Comparison of ENCODE assay signal across 15 cellular contexts in the genomic region with DNA sequence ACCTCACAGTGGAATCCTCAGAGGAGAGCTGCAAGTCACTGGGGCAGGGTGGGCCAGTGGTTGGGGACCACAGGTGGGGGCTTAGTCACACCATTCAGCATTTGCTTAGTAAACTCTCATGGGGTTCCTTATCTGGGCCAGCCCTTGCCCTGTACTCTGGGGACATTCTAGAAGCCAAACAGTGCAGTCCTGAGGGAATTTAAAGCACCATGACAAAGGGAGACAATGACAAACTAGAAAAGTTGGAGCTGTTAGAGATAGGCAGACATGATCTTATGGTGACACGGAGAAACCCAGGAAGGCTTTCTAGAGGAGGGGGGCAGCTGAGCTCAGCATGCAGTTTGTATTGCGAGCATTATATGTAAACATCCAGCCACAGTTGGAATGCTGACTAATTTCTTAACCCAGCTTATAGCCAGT.
DNase-seq lines count a peak whose midpoint lies in the region; ATAC-seq, FAIRE-seq and TF ChIP-seq lines count a peak whose summit lies in the region.
"Had no signal": no experiment of that assay in that cellular context is flagged by ENCODE, and none has a peak within 500 bp of the region (broad histone marks: within the 10 kb centered on the region; RNA-seq: fewer than 3 reads in every experiment).

No MANE protein-coding gene starts in this region.

- no peak overlapping the region for H3K14ac ChIP-seq in H1 (ENCODE audit: insufficient read length)

- H3K9me3 ChIP-seq in H1 (ENCODE audit: insufficient read depth in 2 of 2, low read depth in 1 of 2, low read length in 1 of 2) (no peaks in the 10 kb centered on the region), psoas muscle (no peaks in the 10 kb centered on the region), smooth muscle cell (replicated peaks; ENCODE audit: low read depth) (no peaks in the 10 kb centered on the region), A673 (ENCODE audit: low read depth, low read length, poor library complexity, severe bottlenecking) (peaks cover 50% of the 10 kb centered on the region)

- TF ChIP-seq EP300 in H1 (IDR thresholded peaks at IDR 0.05; ENCODE audit: borderline replicate concordance in 1 of 2, low read depth in 2 of 2, low read length in 2 of 2): no peak

- H3F3A ChIP-seq in smooth muscle cell (ENCODE audit: low read depth): no peaks in the 10 kb centered on the region

- no peaks in the 10 kb centered on the region for H3K36me3 ChIP-seq in H1 (ENCODE audit: control insufficient read depth in 2 of 4, insufficient read depth in 4 of 4, low read length in 3 of 4)
- no peaks in the 10 kb centered on the region for H3K36me3 ChIP-seq in psoas muscle (ENCODE audit: insufficient read depth in 1 of 2, low read depth in 1 of 2)
- no peaks in the 10 kb centered on the region for H3K36me3 ChIP-seq in smooth muscle cell (ENCODE audit: low read depth)
- H3K36me3 ChIP-seq in A673 (ENCODE audit: insufficient read depth, low read length, poor library complexity, severe bottlenecking): no peaks in the 10 kb centered on the region
- H3K36me3 ChIP-seq: BE2C had no signal

- H2AFZ ChIP-seq in H1 (ENCODE audit: low read length) (no peak overlapping the region), smooth muscle cell (ENCODE audit: low read depth) (no peak overlapping the region)
- H2AFZ ChIP-seq: GM23248 had no signal

- H3K4me1 ChIP-seq in H1 (replicated peaks in 1 of 4; ENCODE audit: control insufficient read depth in 3 of 4, insufficient read depth in 4 of 4, low read length in 3 of 4): peaks cover 0 to 4% (median 0%) of the 10 kb centered on the region in 4 experiments; a peak in 2 of 7 replicates
- no peaks in the 10 kb centered on the region for H3K4me1 ChIP-seq in psoas muscle
- H3K4me1 ChIP-seq in smooth muscle cell (ENCODE audit: low read depth): no peaks in the 10 kb centered on the region
- no peaks in the 10 kb centered on the region for H3K4me1 ChIP-seq in A673 (ENCODE audit: insufficient read depth, low read length, poor library complexity, severe bottlenecking)
- H3K4me1 ChIP-seq: BE2C had no signal

- H4K8ac ChIP-seq in H1 (ENCODE audit: extremely low read depth, insufficient read depth, low read length): peak overlapping the region; percentile 10; the same call in 1 of the 2 replicates

- H3K9ac ChIP-seq in H1 (replicated peaks in 1 of 4; ENCODE audit: extremely low read depth in 1 of 4, low read depth in 3 of 4, low read length in 3 of 4) (no peak overlapping the region), smooth muscle cell (ENCODE audit: low read depth) (no peak overlapping the region)
- H3K9ac ChIP-seq: GM23248 had no signal

- H3K27ac ChIP-seq in H1 (ENCODE audit: low read depth, low read length) (no peak overlapping the region), psoas muscle (peak overlapping the region; percentile 65), smooth muscle cell (ENCODE audit: low read depth) (no peak overlapping the region), A673 (ENCODE audit: low read depth, low read length, poor library complexity, severe bottlenecking) (no peak overlapping the region)
- H3K27ac ChIP-seq: GM23248 had no signal

- H3K4me2 ChIP-seq in H1 (ENCODE audit: insufficient read depth in 1 of 2, low read depth in 2 of 2, low read length in 2 of 2): no peak overlapping the region
- H3K4me2 ChIP-seq in smooth muscle cell: no peak overlapping the region

- WGBS in H1 (ENCODE audit: extremely low coverage in 1 of 2, insufficient coverage in 1 of 2, insufficient read length in 1 of 2, insufficient replicate concordance in 2 of 2, low coverage in 1 of 2, low lambda C conversion rate in 2 of 2, missing lambda C conversion rate in 1 of 2), 2 experiments: 88% methylated on average over 2 of the region's 2 CpGs; no CpG with 5 or more reads in 1 of the 2 experiments
- WGBS in psoas muscle, 3 donors: 87 to 96% (median 91%) methylated on average over 2 of the region's 2 CpGs
- 55% methylated on average over 2 of the region's 2 CpGs for WGBS in smooth muscle cell (ENCODE audit: low lambda C conversion rate)

- no peaks in the 10 kb centered on the region for H3K23me2 ChIP-seq in H1 (ENCODE audit: low read depth, low read length)

- TF ChIP-seq POLR2A in NB4 (IDR thresholded peaks at IDR 0.05; ENCODE audit: extremely low read depth, insufficient read length) (no peak), H1 (IDR thresholded peaks at IDR 0.05; ENCODE audit: control extremely low read depth in 1 of 2, low read depth in 2 of 2, low read length in 2 of 2) (no peak)

- DNase-seq in CD14-positive monocyte (ENCODE audit: low spot score): no peak
- DNase-seq in NB4 (ENCODE audit: low read depth): peak; percentile 4
- no peak for DNase-seq in H1 (ENCODE audit: low read depth in 1 of 2, low spot score in 2 of 2)
- DNase-seq in psoas muscle: no peak
- DNase-seq in smooth muscle cell (lab: John Stamatoyannopoulos, UW; ENCODE audit: unreplicated experiment): no peak
- DNase-seq in activated T-cell treated with anti-CD3 and anti-CD28 coated beads, Interleukin-2, amount 50 U/mL, for 72 hours: no peak
- DNase-seq in A673 (ENCODE audit: low spot score): no peak
- DNase-seq: BE2C, DMS53, GM23248, H9 had no signal

- intact Hi-C loops in CD14-positive monocyte (cut with micrococcal nuclease): loop anchor here in 1 of 2 donors (5.0 kb wide), 1 partner anchor 86 kb away; the partner anchor contains the start of gene ZNF429
- intact Hi-C loops in psoas muscle (cut with DNase I): no loop called here
- intact Hi-C loops in A673 (cut with micrococcal nuclease; ENCODE audit: unreplicated experiment): no loop called here

- H3K79me2 ChIP-seq in H1 (ENCODE audit: control insufficient read depth in 1 of 2, insufficient read depth in 2 of 2, low read length in 2 of 2) (no peaks in the 10 kb centered on the region), smooth muscle cell (ENCODE audit: low read depth) (no peaks in the 10 kb centered on the region)

- H2BK12ac ChIP-seq in H1 (ENCODE audit: low read depth, low read length): no peak overlapping the region

- H3K56ac ChIP-seq in H1 (replicated peaks; ENCODE audit: insufficient read length, low read depth, low read length): no peak overlapping the region

- ATAC-seq in psoas muscle (no peak), HG02938 (IDR thresholded peaks at IDR 0.05; ENCODE audit: unreplicated experiment) (no peak)
- ATAC-seq in activated T-cell treated with anti-CD3 and anti-CD28 coated beads, Interleukin-2, amount 50 U/mL, for 72 hours (replicated peaks in 1 of 2): no peak
- ATAC-seq: HepG2 had no signal

- no peaks in the 10 kb centered on the region for H3K79me1 ChIP-seq in H1 (ENCODE audit: low read depth, low read length)

- peak overlapping the region in 6 of 7 donors; percentile 95 to 99 (median 96) for H3K27ac Mint-ChIP-seq in CD14-positive monocyte
- H3K27ac Mint-ChIP-seq in activated T-cell treated with anti-CD3 and anti-CD28 coated beads, Interleukin-2, amount 50 U/mL, for 72 hours: no peak overlapping the region
- H3K27ac Mint-ChIP-seq: H9 had no signal

- H2BK20ac ChIP-seq in H1 (ENCODE audit: low read length): no peak overlapping the region

- H3K23ac ChIP-seq in H1 (ENCODE audit: insufficient read length): no peak overlapping the region

- no peak overlapping the region for H3K4me3 Mint-ChIP-seq in CD14-positive monocyte
- H3K4me3 Mint-ChIP-seq in activated T-cell treated with anti-CD3 and anti-CD28 coated beads, Interleukin-2, amount 50 U/mL, for 72 hours: no peak overlapping the region
- H3K4me3 Mint-ChIP-seq: H9 had no signal

- TF ChIP-seq CTCF in CD14-positive monocyte (IDR thresholded peaks at IDR 0.05) (no peak), NB4 (IDR thresholded peaks at IDR 0.05; ENCODE audit: low read depth, low read length) (no peak), H1 (IDR thresholded peaks at IDR 0.05; ENCODE audit: control extremely low read depth in 1 of 3, insufficient read depth in 1 of 3, low read depth in 1 of 3, low read length in 3 of 3) (no peak), psoas muscle (IDR thresholded peaks at IDR 0.05) (no peak), smooth muscle cell (IDR thresholded peaks at IDR 0.05; ENCODE audit: borderline replicate concordance, insufficient read depth, poor library complexity, severe bottlenecking) (no peak), A673 (conservative IDR thresholded peaks at IDR 0.05; ENCODE audit: low read depth, low read length) (no peak)

- H3K4ac ChIP-seq in H1 (replicated peaks; ENCODE audit: insufficient read length, low read depth, low read length): no peak overlapping the region

- TF ChIP-seq RAD21 in H1 (IDR thresholded peaks at IDR 0.05 in 1 of 2, conservative IDR thresholded peaks at IDR 0.05 in 1 of 2; ENCODE audit: low read depth in 2 of 2, low read length in 2 of 2): no peak

- peaks cover 0 to 4% of the 10 kb centered on the region in 2 donors for H3K36me3 Mint-ChIP-seq in CD14-positive monocyte
- H3K36me3 Mint-ChIP-seq in activated T-cell treated with anti-CD3 and anti-CD28 coated beads, Interleukin-2, amount 50 U/mL, for 72 hours (ENCODE audit: insufficient read depth in 2 of 2): no peaks in the 10 kb centered on the region

- no peaks in the 10 kb centered on the region for H3K27me3 ChIP-seq in H1 (replicated peaks in 1 of 4; ENCODE audit: control insufficient read depth in 3 of 4, extremely low read depth in 1 of 4, insufficient read depth in 3 of 4, low read length in 3 of 4)
- H3K27me3 ChIP-seq in psoas muscle (ENCODE audit: insufficient read depth in 3 of 3, low read length in 2 of 3): no peaks in the 10 kb centered on the region
- no peaks in the 10 kb centered on the region for H3K27me3 ChIP-seq in smooth muscle cell (ENCODE audit: low read depth)
- H3K27me3 ChIP-seq in A673 (replicated peaks; ENCODE audit: insufficient read depth, low read depth, low read length, poor library complexity): no peaks in the 10 kb centered on the region
- H3K27me3 ChIP-seq: BE2C had no signal

- FAIRE-seq in H1 (lab: Jason Lieb, UNC): no peak
- FAIRE-seq: GM18507, HepG2, HTR-8/SVneo had no signal

- H4K5ac ChIP-seq in H1 (ENCODE audit: insufficient read length, low read depth, low read length): no peak overlapping the region

- H2BK120ac ChIP-seq in H1 (replicated peaks; ENCODE audit: low read depth, low read length): no peak overlapping the region

- H3K18ac ChIP-seq in H1 (ENCODE audit: extremely low read depth, low read length): no peak overlapping the region

- no TSS peak for BruUV-seq in A673 (replicated peaks; lab: Mats Ljungman, UMichigan)

- H4K20me1 ChIP-seq in H1 (replicated peaks in 1 of 2; ENCODE audit: control insufficient read depth in 1 of 2, insufficient read depth in 2 of 2, low read length in 2 of 2): no peaks in the 10 kb centered on the region
- H4K20me1 ChIP-seq in smooth muscle cell (ENCODE audit: low read depth): no peaks in the 10 kb centered on the region

- H3K9me3 Mint-ChIP-seq in CD14-positive monocyte: peaks cover 0 to 66% (median 3%) of the 10 kb centered on the region in 7 donors
- peaks cover 0 to 4% of the 10 kb centered on the region in 2 donors for H3K9me3 Mint-ChIP-seq in activated T-cell treated with anti-CD3 and anti-CD28 coated beads, Interleukin-2, amount 50 U/mL, for 72 hours

- no peak overlapping the region for H2BK5ac ChIP-seq in H1 (ENCODE audit: low read depth, low read length)

- H3K27me3 Mint-ChIP-seq in CD14-positive monocyte (ENCODE audit: low read depth in 3 of 3): peaks cover 3 to 6% (median 4%) of the 10 kb centered on the region in 3 donors
- no peaks in the 10 kb centered on the region for H3K27me3 Mint-ChIP-seq in activated T-cell treated with anti-CD3 and anti-CD28 coated beads, Interleukin-2, amount 50 U/mL, for 72 hours (ENCODE audit: low read depth)

- POLR2A ChIA-PET in H1 (lab: Charles Lee; ENCODE audit: partially characterized antibody): interaction anchor here (0.8 to 1.0 kb wide), 2 partner anchors 11 to 259 kb away, joined by 3 read pairs; no protein-coding TSS in a partner anchor
- POLR2A ChIA-PET in A673 (lab: Charles Lee; ENCODE audit: low non-redundant PET): no interaction called here

- H2AK5ac ChIP-seq in H1 (ENCODE audit: low read depth, low read length): no peak overlapping the region

- no peak overlapping the region for H2BK15ac ChIP-seq in H1 (ENCODE audit: low read length)

- no peak overlapping the region for H4K91ac ChIP-seq in H1 (replicated peaks; ENCODE audit: insufficient read length, low read length)

- H3K4me3 ChIP-seq in NB4 (ENCODE audit: low read depth, low read length) (no peak overlapping the region), H1 (ENCODE audit: extremely low read depth in 1 of 4, insufficient read depth in 2 of 4, low read depth in 3 of 4, low read length in 4 of 4) (no peak overlapping the region), psoas muscle (peak overlapping the region; percentile 42), smooth muscle cell (no peak overlapping the region), A673 (ENCODE audit: low read depth, low read length, poor library complexity, severe bottlenecking) (no peak overlapping the region)
- H3K4me3 ChIP-seq: GM23248 had no signal

- peaks cover 43% of the 10 kb centered on the region for H3K4me1 Mint-ChIP-seq in CD14-positive monocyte
- no peaks in the 10 kb centered on the region for H3K4me1 Mint-ChIP-seq in activated T-cell treated with anti-CD3 and anti-CD28 coated beads, Interleukin-2, amount 50 U/mL, for 72 hours (ENCODE audit: low read depth)

- CTCF ChIA-PET in H1 (lab: Charles Lee; ENCODE audit: partially characterized antibody) (no interaction called here), A673 (lab: Charles Lee) (no interaction called here)
